In genomic region chr14:105495101-105495989, GRCh38 we compare ENCODE assay signal across 1 cellular context.
A peak's percentile ranks its signal among the peaks of the same experiment; 100 is the strongest.
TF ChIP-seq lines count a peak whose summit lies in the region.

No MANE protein-coding gene starts in this region.

TF ChIP-seq in HepG2, 621 proteins besides CTCF, POLR2A, EP300 and RAD21 (continued from another document):
- TF ChIP-seq PRPF4 (IDR thresholded peaks at IDR 0.05; ENCODE audit: low read depth, low read length, poor library complexity, severe bottlenecking) (no peak), ZBTB34 (CRISPR knock-in tag; IDR thresholded peaks at IDR 0.05) (0 out of 2 replicates have a peak, but pooled peaks have one; percentile 46), ZSCAN12 (CRISPR knock-in tag; IDR thresholded peaks at IDR 0.05) (no peak), DZIP1 (CRISPR knock-in tag; IDR thresholded peaks at IDR 0.05) (no peak), ZNF263 (CRISPR knock-in tag; IDR thresholded peaks at IDR 0.05) (peak; percentile 45; the same call in 1 of the 2 replicates), MLX (CRISPR knock-in tag; IDR thresholded peaks at IDR 0.05) (no peak), MAFG (CRISPR knock-in tag; IDR thresholded peaks at IDR 0.05) (no peak), ZNF407 (CRISPR knock-in tag; IDR thresholded peaks at IDR 0.05; ENCODE audit: not compliant biosample characterization) (peak; percentile 57), ZNF569 (CRISPR knock-in tag; IDR thresholded peaks at IDR 0.05; ENCODE audit: borderline replicate concordance) (0 out of 2 replicates have a peak, but pooled peaks have one; percentile 24), ZNF572 (CRISPR knock-in tag; IDR thresholded peaks at IDR 0.05) (no peak), ATF7 (IDR thresholded peaks at IDR 0.05) (no peak), ATF7 (CRISPR knock-in tag; IDR thresholded peaks at IDR 0.05) (no peak), MXD4 (CRISPR knock-in tag; IDR thresholded peaks at IDR 0.05) (no peak), ZNF639 (CRISPR knock-in tag; conservative IDR thresholded peaks at IDR 0.05) (no peak), ZNF34 (CRISPR knock-in tag; IDR thresholded peaks at IDR 0.05; ENCODE audit: borderline replicate concordance) (no peak), ZNF703 (CRISPR knock-in tag; IDR thresholded peaks at IDR 0.05; ENCODE audit: borderline replicate concordance) (no peak; the same call in 1 of the 2 replicates), DBP (CRISPR knock-in tag; IDR thresholded peaks at IDR 0.05; ENCODE audit: not compliant biosample characterization) (no peak), KDM5B (CRISPR knock-in tag; IDR thresholded peaks at IDR 0.05; ENCODE audit: borderline replicate concordance) (no peak), HCFC1 (IDR thresholded peaks at IDR 0.05; ENCODE audit: low read depth, low read length) (no peak), ZEB1 (IDR thresholded peaks at IDR 0.05; ENCODE audit: insufficient replicate concordance, low read depth) (no peak), CBX5 (CRISPR knock-in tag; IDR thresholded peaks at IDR 0.05; ENCODE audit: borderline replicate concordance) (no peak), ZNF687 (CRISPR knock-in tag; IDR thresholded peaks at IDR 0.05) (peak; percentile 40), ZNF225 (CRISPR knock-in tag; IDR thresholded peaks at IDR 0.05) (no peak)
